ENCODE assay signal across 15 cellular contexts in genomic region chr15:80183886-80184285, GRCh38. TPM values are rescaled to one million over a fixed set of nuclear protein-coding genes. Genes with fewer than 3 reads are reported as not detected.
A peak's percentile ranks its signal among the peaks of the same experiment; 100 is the strongest.
DNase-seq lines count a peak whose midpoint lies in the region; ATAC-seq and TF ChIP-seq lines count a peak whose summit lies in the region.
"Had no signal": no experiment of that assay in that cellular context is flagged by ENCODE, and none has a peak within 500 bp of the region (broad histone marks: within the 10 kb centered on the region; RNA-seq: fewer than 3 reads in every experiment).

No MANE protein-coding gene starts in this region.

- TF ChIP-seq EP300 in upper lobe of left lung (IDR thresholded peaks at IDR 0.05): no peak

- no peak for TF ChIP-seq POLR2A in upper lobe of left lung (IDR thresholded peaks at IDR 0.05)

- H3K4me1 Mint-ChIP-seq in CD4-positive, alpha-beta memory T cell: no peaks in the 10 kb centered on the region
- H3K4me1 Mint-ChIP-seq: activated CD4-positive, alpha-beta T cell treated with anti-CD3 and anti-CD28 coated beads, Interleukin-2, amount 10 ng/mL, durations not matched to agents 24 days and 14 days; naive B cell had no signal

- H3K4me3 Mint-ChIP-seq in CD4-positive, alpha-beta memory T cell: peak overlapping the region in 1 of 8 donors; percentile 2
- H3K4me3 Mint-ChIP-seq: activated CD4-positive, alpha-beta T cell treated with anti-CD3 and anti-CD28 coated beads, Interleukin-2, amount 10 ng/mL, durations not matched to agents 24 days and 14 days; CD8-positive, alpha-beta T cell; naive B cell had no signal

- H3K4me1 ChIP-seq in BE2C: no peaks in the 10 kb centered on the region
- H3K4me1 ChIP-seq in upper lobe of left lung: peaks cover 0 to 10% (median 5%) of the 10 kb centered on the region in 4 donors
- H3K4me1 ChIP-seq in CD4-positive, alpha-beta memory T cell (ENCODE audit: insufficient read depth, low read length): no peaks in the 10 kb centered on the region

- no peaks in the 10 kb centered on the region for H3K27me3 Mint-ChIP-seq in CD4-positive, alpha-beta memory T cell
- H3K27me3 Mint-ChIP-seq: activated CD4-positive, alpha-beta T cell treated with anti-CD3 and anti-CD28 coated beads, Interleukin-2, amount 10 ng/mL, durations not matched to agents 24 days and 14 days; naive B cell had no signal

- H3K36me3 ChIP-seq in BE2C: no peaks in the 10 kb centered on the region
- peaks cover 0 to 59% (median 42%) of the 10 kb centered on the region in 4 donors for H3K36me3 ChIP-seq in upper lobe of left lung
- H3K36me3 ChIP-seq in CD4-positive, alpha-beta memory T cell (ENCODE audit: insufficient read depth, low read length): no peaks in the 10 kb centered on the region

- H3K9me3 ChIP-seq in BE2C (no peaks in the 10 kb centered on the region), upper lobe of left lung (no peaks in the 10 kb centered on the region)
- H3K9me3 ChIP-seq in CD4-positive, alpha-beta memory T cell (ENCODE audit: control insufficient read depth in 1 of 2, low read length in 2 of 2): no peaks in the 10 kb centered on the region

- 83 to 84% methylated on average over 6 of the region's 6 CpGs for WGBS in upper lobe of left lung, 2 donors

- no peak overlapping the region for H3K27ac ChIP-seq in upper lobe of left lung
- no peak overlapping the region for H3K27ac ChIP-seq in CD4-positive, alpha-beta memory T cell (ENCODE audit: low read depth, low read length)
- H3K27ac ChIP-seq: cardiac muscle cell had no signal

- TF ChIP-seq CTCF in BE2C (IDR thresholded peaks at IDR 0.05; ENCODE audit: low read depth, low read length) (peak; percentile 39), upper lobe of left lung (IDR thresholded peaks at IDR 0.05) (no peak)

- peaks cover 44 to 77% of the 10 kb centered on the region in 2 donors for H3K36me3 Mint-ChIP-seq in CD4-positive, alpha-beta memory T cell

- no peaks in the 10 kb centered on the region for H3K9me3 Mint-ChIP-seq in CD4-positive, alpha-beta memory T cell
- H3K9me3 Mint-ChIP-seq: activated CD4-positive, alpha-beta T cell treated with anti-CD3 and anti-CD28 coated beads, Interleukin-2, amount 10 ng/mL, durations not matched to agents 24 days and 14 days; CD8-positive, alpha-beta T cell had no signal

- no peak for ATAC-seq in upper lobe of left lung (ENCODE audit: low FRiP score in 2 of 2)
- ATAC-seq in HG03097 (IDR thresholded peaks at IDR 0.05; ENCODE audit: low FRiP score, unreplicated experiment): no peak
- ATAC-seq in GM19035 (IDR thresholded peaks at IDR 0.05; ENCODE audit: unreplicated experiment): no peak
- ATAC-seq: CD8-positive, alpha-beta T cell; esophagus mucosa had no signal

- intact Hi-C loops in CD4-positive, alpha-beta memory T cell (cut with micrococcal nuclease): no loop called here

- POLR2A ChIA-PET in CD4-positive, alpha-beta memory T cell (lab: Charles Lee; ENCODE audit: partially characterized antibody): no interaction called here

- H3K27me3 ChIP-seq in BE2C: no peaks in the 10 kb centered on the region
- no peaks in the 10 kb centered on the region for H3K27me3 ChIP-seq in upper lobe of left lung
- no peaks in the 10 kb centered on the region for H3K27me3 ChIP-seq in CD4-positive, alpha-beta memory T cell (ENCODE audit: insufficient read depth, low read length)
- H3K27me3 ChIP-seq: cardiac muscle cell had no signal

- H3K27ac Mint-ChIP-seq in CD4-positive, alpha-beta memory T cell: no peak overlapping the region
- H3K27ac Mint-ChIP-seq: activated CD4-positive, alpha-beta T cell treated with anti-CD3 and anti-CD28 coated beads, Interleukin-2, amount 10 ng/mL, durations not matched to agents 24 days and 14 days; CD8-positive, alpha-beta T cell; naive B cell had no signal

- H3K4me3 ChIP-seq in BE2C (ENCODE audit: low read depth, low read length) (no peak overlapping the region), upper lobe of left lung (no peak overlapping the region)
- H3K4me3 ChIP-seq in CD4-positive, alpha-beta memory T cell (ENCODE audit: low read length in 2 of 2): no peak overlapping the region
- H3K4me3 ChIP-seq: cardiac muscle cell had no signal

- DNase-seq in BE2C (no peak), HuH-7.5 (ENCODE audit: low spot score) (peak; percentile 43), cerebellum (ENCODE audit: low spot score) (peak; percentile 48), myocyte (ENCODE audit: low read depth) (peak; percentile 67), upper lobe of left lung (no peak)
- no peak for DNase-seq in CD4-positive, alpha-beta memory T cell
- DNase-seq: activated CD4-positive, alpha-beta T cell treated with anti-CD3 and anti-CD28 coated beads, Interleukin-2, amount 10 ng/mL, durations not matched to agents 24 days and 14 days; activated effector memory CD4-positive, alpha-beta T cell treated with Interleukin-2 at 50 U/mL for 16 hours; CD8-positive, alpha-beta T cell; naive B cell; SW 1271 had no signal

- CTCF ChIA-PET in CD4-positive, alpha-beta memory T cell (lab: Charles Lee; ENCODE audit: partially characterized antibody): no interaction called here

RNA-seq across cellular contexts. Expression of gene FAH, which starts 31.1 kb away (rescaled TPM):
- polyA plus RNA-seq in BE2C (2012; ENCODE audit: insufficient read depth, insufficient read length, low read depth): 7.1 TPM
- total RNA-seq in cerebellum: 9.9 TPM
- 15.6 and 15.7 TPM in 2 replicates for total RNA-seq in myocyte
- polyA plus RNA-seq in myocyte (2012): 24.9 TPM
- 10 to 100 TPM; 14.0 to 46.1 (median 34.5) TPM for total RNA-seq in upper lobe of left lung
- 1 to 10 TPM; 7.2 TPM for total RNA-seq in CD4-positive, alpha-beta memory T cell
- polyA plus RNA-seq in CD4-positive, alpha-beta memory T cell: 1 to 10 TPM; 6.2 to 8.9 TPM

Comparison
In these comparisons a context has a peak if more than half of its experiments do, and no peak if none do; other contexts are left out.
1. DNase-seq: peak in HuH-7.5 (single experiment), cerebellum (single experiment) and myocyte (single experiment); none in BE2C (single experiment), upper lobe of left lung (0 of 2) and CD4-positive, alpha-beta memory T cell (0 of 5).